ENCODE assay signal across 7 cellular contexts in genomic region chr10:72049472-72049871, GRCh38. TPM values are rescaled to one million over a fixed set of nuclear protein-coding genes. Genes with fewer than 3 reads are reported as not detected.
"Had no signal": no experiment of that assay in that cellular context is flagged by ENCODE, and none has a peak within 500 bp of the region (broad histone marks: within the 10 kb centered on the region; RNA-seq: fewer than 3 reads in every experiment).

No MANE protein-coding gene starts in this region.

- H3K36me3 ChIP-seq: HAP-1 had no signal

- H3K4me2 ChIP-seq: GM23338 had no signal

- FAIRE-seq: HepG2 had no signal

- H2AFZ ChIP-seq: GM23338 had no signal

- H3K27ac ChIP-seq: HL-60 had no signal

- H3K4me3 ChIP-seq: GM23338, HAP-1 had no signal

- DNase-seq: H7, HFFc6 had no signal

- H3K9me3 ChIP-seq: HAP-1 had no signal

RNA-seq across cellular contexts. Expression of gene SPOCK2, which starts 38.9 kb away (rescaled TPM):
- total RNA-seq: HFFc6, HT1080 had no signal
